8 cellular contexts compared by ENCODE assay signal in genomic region chr7:159197066-159197975, GRCh38. TPM values are rescaled to one million over a fixed set of nuclear protein-coding genes. Genes with fewer than 3 reads are reported as not detected.
DNase-seq lines count a peak whose midpoint lies in the region; ATAC-seq, FAIRE-seq and TF ChIP-seq lines count a peak whose summit lies in the region.

No MANE protein-coding gene starts in this region.

- H3K4me2 ChIP-seq in DND-41 (ENCODE audit: insufficient read depth, low read length) = peak overlapping the region; percentile 64

- no peaks in the 10 kb centered on the region for H3K36me3 Mint-ChIP-seq in dendritic cell treated with granulocyte-macrophage colony-stimulating factor and Interleukin-4, amounts not matched to agents 40 ng/mL and 50 ng/mL, for 4 days (ENCODE audit: low read depth)
- H3K36me3 Mint-ChIP-seq in stimulated activated memory B cell treated with anti-CD40 and anti-IgM and Interleukin-4, amounts not matched to agents 10 μg/mL and 1 μg/mL and 100 μg/mL, for 72 hours = no peaks in the 10 kb centered on the region

- no peak overlapping the region for H3K27ac Mint-ChIP-seq in dendritic cell treated with granulocyte-macrophage colony-stimulating factor and Interleukin-4, amounts not matched to agents 40 ng/mL and 50 ng/mL, for 4 days
- peak overlapping the region; percentile 57 for H3K27ac Mint-ChIP-seq in stimulated activated memory B cell treated with anti-CD40 and anti-IgM and Interleukin-4, amounts not matched to agents 10 μg/mL and 1 μg/mL and 100 μg/mL, for 72 hours

- peak overlapping the region; percentile 13 for H3K4me3 Mint-ChIP-seq in dendritic cell treated with granulocyte-macrophage colony-stimulating factor and Interleukin-4, amounts not matched to agents 40 ng/mL and 50 ng/mL, for 4 days
- peak overlapping the region; percentile 44 for H3K4me3 Mint-ChIP-seq in stimulated activated memory B cell treated with anti-CD40 and anti-IgM and Interleukin-4, amounts not matched to agents 10 μg/mL and 1 μg/mL and 100 μg/mL, for 72 hours

- no peaks in the 10 kb centered on the region for H3K79me2 ChIP-seq in DND-41 (ENCODE audit: insufficient read depth, low read length)

- ATAC-seq in DND-41 (ENCODE audit: insufficient read depth, low read depth) (peak; percentile 92), omental fat pad (ENCODE audit: low FRiP score) (no peak), GM21529 (IDR thresholded peaks at IDR 0.05; ENCODE audit: unreplicated experiment) (no peak)
- peak; percentile 39 for ATAC-seq in stimulated activated memory B cell treated with anti-CD40 and anti-IgM and Interleukin-4, amounts not matched to agents 10 μg/mL and 1 μg/mL and 100 μg/mL, for 72 hours

- peak overlapping the region; percentile 89 for H3K27ac ChIP-seq in DND-41 (ENCODE audit: low read length)

- H3K4me1 ChIP-seq in DND-41 (ENCODE audit: insufficient read depth, low read length) = peaks cover 40% of the 10 kb centered on the region

- H3K27me3 Mint-ChIP-seq in dendritic cell treated with granulocyte-macrophage colony-stimulating factor and Interleukin-4, amounts not matched to agents 40 ng/mL and 50 ng/mL, for 4 days = no peaks in the 10 kb centered on the region
- H3K27me3 Mint-ChIP-seq in stimulated activated memory B cell treated with anti-CD40 and anti-IgM and Interleukin-4, amounts not matched to agents 10 μg/mL and 1 μg/mL and 100 μg/mL, for 72 hours = peaks cover 28% of the 10 kb centered on the region

- TF ChIP-seq CTCF in DND-41 (IDR thresholded peaks at IDR 0.05; ENCODE audit: borderline replicate concordance, extremely low read depth, low read length, poor library complexity, severe bottlenecking) (no peak), omental fat pad (IDR thresholded peaks at IDR 0.05) (no peak)

- no peaks in the 10 kb centered on the region for H3K27me3 ChIP-seq in DND-41 (ENCODE audit: insufficient read depth, low read length, poor library complexity)

- FAIRE-seq in H54 (lab: Jason Lieb, UNC) = no peak

- H3K9me3 ChIP-seq in DND-41 (ENCODE audit: insufficient read depth, low read length, severe bottlenecking) = no peaks in the 10 kb centered on the region

- intact Hi-C loops in dendritic cell treated with granulocyte-macrophage colony-stimulating factor and Interleukin-4, amounts not matched to agents 40 ng/mL and 50 ng/mL, for 4 days (cut with micrococcal nuclease) = no loop called here

- H3K4me1 Mint-ChIP-seq in dendritic cell treated with granulocyte-macrophage colony-stimulating factor and Interleukin-4, amounts not matched to agents 40 ng/mL and 50 ng/mL, for 4 days (ENCODE audit: low read depth) = peaks cover 6% of the 10 kb centered on the region
- H3K4me1 Mint-ChIP-seq in stimulated activated memory B cell treated with anti-CD40 and anti-IgM and Interleukin-4, amounts not matched to agents 10 μg/mL and 1 μg/mL and 100 μg/mL, for 72 hours = peaks cover 15% of the 10 kb centered on the region

- H3K36me3 ChIP-seq in DND-41 (ENCODE audit: insufficient read depth, low read length) = no peaks in the 10 kb centered on the region

- no peaks in the 10 kb centered on the region for H3K9me3 Mint-ChIP-seq in dendritic cell treated with granulocyte-macrophage colony-stimulating factor and Interleukin-4, amounts not matched to agents 40 ng/mL and 50 ng/mL, for 4 days
- H3K9me3 Mint-ChIP-seq in stimulated activated memory B cell treated with anti-CD40 and anti-IgM and Interleukin-4, amounts not matched to agents 10 μg/mL and 1 μg/mL and 100 μg/mL, for 72 hours = no peaks in the 10 kb centered on the region

- H4K20me1 ChIP-seq in DND-41 (ENCODE audit: insufficient read depth, low read length) = no peaks in the 10 kb centered on the region

- DNase-seq in DND-41 = peak; percentile 80
- peak; percentile 33 for DNase-seq in H54 (ENCODE audit: insufficient read length, low spot score)
- peak; percentile 65 for DNase-seq in OCI-M1 (lab: John Stamatoyannopoulos, UW)
- DNase-seq in omental fat pad (ENCODE audit: low spot score) = no peak
- no peak for DNase-seq in effector CD4-positive, alpha-beta T cell

- TF ChIP-seq POLR2A in H54 (IDR thresholded peaks at IDR 0.05; ENCODE audit: low read depth, low read length) = no peak

- H3K4me3 ChIP-seq in DND-41 (ENCODE audit: low read depth in 1 of 2, low read length in 2 of 2) = peak overlapping the region in 1 of 2 experiments; percentile 50; a peak in 2 of 4 replicates

- H2AFZ ChIP-seq in DND-41 (ENCODE audit: low read depth, low read length) = peak overlapping the region; percentile 82

- H3K9ac ChIP-seq in DND-41 (ENCODE audit: low read depth, low read length) = peak overlapping the region; percentile 49

RNA-seq across cellular contexts. Expression of gene VIPR2, which starts 52.7 kb away (rescaled TPM):
- total RNA-seq in omental fat pad = 10 to 100 TPM in 3 of 4 donors, 1 to 10 TPM in 1; 3.6 to 71.0 (median 24.6) TPM

Comparison
In these comparisons a context has a peak if more than half of its experiments do, and no peak if none do; other contexts are left out.
1. ATAC-seq: peak in DND-41 (single experiment) and stimulated activated memory B cell treated with anti-CD40 and anti-IgM and Interleukin-4, amounts not matched to agents 10 μg/mL and 1 μg/mL and 100 μg/mL, for 72 hours (single experiment); none in omental fat pad (single experiment) and GM21529 (single experiment).
2. DNase-seq: peak in DND-41 (single experiment), H54 (single experiment) and OCI-M1 (single experiment); none in omental fat pad (single experiment) and effector CD4-positive, alpha-beta T cell (single experiment).